In genomic region chr2:41495050-41495449, GRCh38 we compare ENCODE assay signal across 20 cellular contexts.
DNase-seq lines count a peak whose midpoint lies in the region; ATAC-seq and TF ChIP-seq lines count a peak whose summit lies in the region.
"Had no signal": no experiment of that assay in that cellular context is flagged by ENCODE, and none has a peak within 500 bp of the region (broad histone marks: within the 10 kb centered on the region; RNA-seq: fewer than 3 reads in every experiment).

No MANE protein-coding gene starts in this region.

- H3K4me3 ChIP-seq in HEK293 (ENCODE audit: low read depth, low read length) = no peak overlapping the region
- H3K4me3 ChIP-seq in mammary epithelial cell (replicated peaks in 1 of 3; ENCODE audit: insufficient read depth in 1 of 3, low read depth in 2 of 3, low read length in 3 of 3) = no peak overlapping the region
- H3K4me3 ChIP-seq: mucosa of descending colon, PC-9, SJSA1, thoracic aorta had no signal

- no TSS peak for BruUV-seq in mammary epithelial cell (replicated peaks; lab: Mats Ljungman, UMichigan)

- dilution Hi-C loops in mammary epithelial cell (cut with HindIII; ENCODE audit: low sequenced_read_pairs) = no loop called here

- H3K36me3 ChIP-seq in HEK293 (ENCODE audit: control insufficient read depth in 2 of 2, insufficient read depth in 1 of 2, low read length in 2 of 2) (no peaks in the 10 kb centered on the region), mammary epithelial cell (ENCODE audit: insufficient read depth, low read length) (no peaks in the 10 kb centered on the region)
- H3K36me3 ChIP-seq: neutrophil, SJSA1, thoracic aorta had no signal

- H3K79me2 ChIP-seq in mammary epithelial cell (ENCODE audit: insufficient read depth, low read length) = no peaks in the 10 kb centered on the region

- DNase-seq in NCI-H1417 (lab: John Stamatoyannopoulos, UW) = peak in 2 of 3 experiments; percentile 15 to 29
- no peak for DNase-seq in NCI-H1417 treated with DMSO at 0.1 percent for 48 hours (lab: John Stamatoyannopoulos, UW)
- peak; percentile 2 for DNase-seq in mammary epithelial cell
- DNase-seq in iPS-NIHi7 (ENCODE audit: extremely low spot score) = peak; percentile 14
- DNase-seq in SIG-M5 treated with dmso at 0.1 percent for 504 hours (lab: John Stamatoyannopoulos, UW; ENCODE audit: unreplicated experiment) = no peak
- DNase-seq: activated CD8-positive, alpha-beta memory T cell treated with anti-CD3 and anti-CD28 coated beads, Interleukin-2, amount 10 ng/mL, durations not matched to agents 7 days and 5 days; activated effector memory CD4-positive, alpha-beta T cell treated with Interleukin-2 at 50 U/mL for 16 hours; anterior cingulate cortex; DMS153; mucosa of descending colon; NCI-H1694 treated with DMSO at 0.1 percent for 48 hours; NCI-H510A treated with DMSO at 0.1 percent for 48 hours; PC-9 had no signal

- H3K4me1 ChIP-seq in HEK293 (ENCODE audit: control insufficient read depth, insufficient read depth, low read length) = no peaks in the 10 kb centered on the region
- H3K4me1 ChIP-seq in mammary epithelial cell (ENCODE audit: insufficient read depth, low read length) = no peaks in the 10 kb centered on the region
- H3K4me1 ChIP-seq: SJSA1 had no signal

- POLR2A ChIA-PET in HEK293 (lab: Yijun Ruan, JAX) = no interaction called here

- no peaks in the 10 kb centered on the region for H4K20me1 ChIP-seq in mammary epithelial cell (ENCODE audit: insufficient read depth, low read length)
- H4K20me1 ChIP-seq: BLaER1 had no signal

- H3K9me3 ChIP-seq in HEK293 (ENCODE audit: control insufficient read depth, insufficient read depth, low read depth, low read length) (no peaks in the 10 kb centered on the region), mammary epithelial cell (replicated peaks; ENCODE audit: insufficient read depth, low read length) (peaks cover 12% of the 10 kb centered on the region)

- intact Hi-C loops in mammary epithelial cell (cut with micrococcal nuclease) = no loop called here

- in situ Hi-C loops in mammary epithelial cell (cut with MboI; ENCODE audit: low sequenced_read_pairs in 2 of 2) = no loop called here

- WGBS in mammary epithelial cell (ENCODE audit: low coverage, missing lambda C conversion rate) = 45% methylated on average over 5 of the region's 5 CpGs

- H2AFZ ChIP-seq in mammary epithelial cell (ENCODE audit: low read depth, low read length) = no peak overlapping the region
- H2AFZ ChIP-seq: PC-9 had no signal

- no peak overlapping the region for H3K9ac ChIP-seq in mammary epithelial cell (ENCODE audit: insufficient read depth, low read length)
- H3K9ac ChIP-seq: BLaER1 had no signal

- no peak overlapping the region for H3K27ac ChIP-seq in HEK293 (ENCODE audit: extremely low read depth, low read depth, low read length)
- H3K27ac ChIP-seq in mammary epithelial cell (ENCODE audit: insufficient read depth, low read depth, low read length) = no peak overlapping the region
- H3K27ac ChIP-seq: BLaER1, neutrophil, PC-9, SJSA1, thoracic aorta had no signal

- TF ChIP-seq CTCF in HEK293 (tag by site-specific recombination; IDR thresholded peaks at IDR 0.05) (no peak), mammary epithelial cell (conservative IDR thresholded peaks at IDR 0.05 in 1 of 2, IDR thresholded peaks at IDR 0.05 in 1 of 2; ENCODE audit: extremely low read depth in 1 of 2, insufficient read depth in 1 of 2, low read depth in 1 of 2, low read length in 2 of 2) (no peak)

- CTCF ChIA-PET in HEK293 (lab: Yijun Ruan, JAX) = interaction anchor here (0.8 kb wide), 1 partner anchor 1582 kb away, joined by 3 read pairs; no protein-coding TSS in a partner anchor
- CTCF ChIA-PET in mammary epithelial cell (lab: Charles Lee; ENCODE audit: low non-redundant PET) = no interaction called here

- ATAC-seq in HG03457 (IDR thresholded peaks at IDR 0.05; ENCODE audit: unreplicated experiment) (no peak), HG03520 (IDR thresholded peaks at IDR 0.05; ENCODE audit: unreplicated experiment) (no peak)
- ATAC-seq: activated CD8-positive, alpha-beta memory T cell treated with anti-CD3 and anti-CD28 coated beads, Interleukin-2, amount 10 ng/mL, durations not matched to agents 7 days and 5 days; mucosa of descending colon had no signal

- H3K27me3 ChIP-seq in mammary epithelial cell (ENCODE audit: insufficient read depth, low read length) = no peaks in the 10 kb centered on the region
- H3K27me3 ChIP-seq: BLaER1, neutrophil, SJSA1 had no signal

- H3K4me2 ChIP-seq in mammary epithelial cell (ENCODE audit: insufficient read depth, low read depth, low read length) = no peak overlapping the region
- H3K4me2 ChIP-seq: BLaER1, PC-9 had no signal

TF ChIP-seq in HEK293, 187 proteins besides CTCF, POLR2A, EP300 and RAD21:
- peak; percentile 59 for TF ChIP-seq SETDB1 (IDR thresholded peaks at IDR 0.05; ENCODE audit: insufficient read length, low read length)
- no peak for TF ChIP-seq GLIS1 (tag by site-specific recombination; IDR thresholded peaks at IDR 0.05)
- no peak for TF ChIP-seq ZNF776 (tag by site-specific recombination; IDR thresholded peaks at IDR 0.05; ENCODE audit: borderline replicate concordance)
- TF ChIP-seq ZNF138 (tag by site-specific recombination; IDR thresholded peaks at IDR 0.05; ENCODE audit: borderline replicate concordance) = no peak
- TF ChIP-seq ZNF660 (tag by site-specific recombination; IDR thresholded peaks at IDR 0.05) = no peak
- no peak for TF ChIP-seq ZBTB10 (tag by site-specific recombination; IDR thresholded peaks at IDR 0.05)
- TF ChIP-seq ZFP69B (tag by site-specific recombination; IDR thresholded peaks at IDR 0.05) = no peak
- peak; percentile 97; the same call in 1 of the 2 replicates for TF ChIP-seq TRIM28 (IDR thresholded peaks at IDR 0.05; ENCODE audit: borderline replicate concordance, low read length)
- no peak for TF ChIP-seq ZNF704 (tag by site-specific recombination; IDR thresholded peaks at IDR 0.05)
- TF ChIP-seq ZNF701 (tag by site-specific recombination; IDR thresholded peaks at IDR 0.05) = no peak
TF ChIP-seq in HEK293: peak in this region for 2.

Comparison
In these comparisons a context has a peak if more than half of its experiments do, and no peak if none do; other contexts are left out.
1. DNase-seq: peak in NCI-H1417 (2 of 3), mammary epithelial cell (single experiment) and iPS-NIHi7 (single experiment); none in NCI-H1417 treated with DMSO at 0.1 percent for 48 hours (single experiment) and SIG-M5 treated with dmso at 0.1 percent for 504 hours (single experiment).